8 cellular contexts compared by ENCODE assay signal in genomic region chr3:50572158-50572557, GRCh38. TPM values are rescaled to one million over a fixed set of nuclear protein-coding genes. Genes with fewer than 3 reads are reported as not detected.
A peak's percentile ranks its signal among the peaks of the same experiment; 100 is the strongest.
DNase-seq lines count a peak whose midpoint lies in the region; ATAC-seq and TF ChIP-seq lines count a peak whose summit lies in the region.

No MANE protein-coding gene starts in this region.

- no peak for DNase-seq in AG09309 (ENCODE audit: low read depth)
- peak; percentile 73 for DNase-seq in GM19238 (ENCODE audit: insufficient read length, low spot score)
- DNase-seq in NCI-H69 (lab: John Stamatoyannopoulos, UW): peak; percentile 54
- DNase-seq in activated CD8-positive, alpha-beta memory T cell treated with anti-CD3 and anti-CD28 coated beads for 1 hour (ENCODE audit: extremely low read depth in 1 of 2, low read depth in 1 of 2): peak; percentile 45 to 64
- peak; percentile 62 to 69 (median 65) for DNase-seq in effector memory CD4-positive, alpha-beta T cell
- DNase-seq in mesendoderm: peak; percentile 72
- peak; percentile 54 to 66 for DNase-seq in stimulated activated CD8-positive, alpha-beta memory T cell treated with anti-CD3 and anti-CD28 coated beads, Interleukin-15, amount 100 ng/mL, for 4 hours (ENCODE audit: low read depth in 2 of 2)

- H3K79me2 ChIP-seq in mesendoderm (ENCODE audit: control insufficient read depth, insufficient read depth, low read length): no peaks in the 10 kb centered on the region

- no peak overlapping the region for H3K4me2 ChIP-seq in mesendoderm (ENCODE audit: low read length)

- H2AK5ac ChIP-seq in mesendoderm (ENCODE audit: low read length): no peak overlapping the region

- ATAC-seq in GM21737 (IDR thresholded peaks at IDR 0.05; ENCODE audit: unreplicated experiment): no peak

- H4K8ac ChIP-seq in mesendoderm (ENCODE audit: low read depth, low read length): no peak overlapping the region

- H3K4ac ChIP-seq in mesendoderm (ENCODE audit: low read depth, low read length): no peak overlapping the region

- no CpG with 5 or more reads among the region's 1 CpG for WGBS in mesendoderm (ENCODE audit: extremely low coverage, insufficient coverage, low lambda C conversion rate)

- peaks cover 72% of the 10 kb centered on the region for H3K4me1 ChIP-seq in effector memory CD4-positive, alpha-beta T cell (ENCODE audit: control insufficient read depth, insufficient read depth, low read length, poor library complexity, severe bottlenecking)
- H3K4me1 ChIP-seq in mesendoderm (ENCODE audit: control insufficient read depth, low read depth, low read length): peaks cover 2% of the 10 kb centered on the region

- no peak overlapping the region for H2BK15ac ChIP-seq in mesendoderm (replicated peaks; ENCODE audit: low read depth)

- no peak overlapping the region for H3K4me3 ChIP-seq in AG09309 (ENCODE audit: control insufficient read depth, low read depth, low read length)
- H3K4me3 ChIP-seq in effector memory CD4-positive, alpha-beta T cell (ENCODE audit: insufficient read depth, low read depth, low read length, poor library complexity, severe bottlenecking): peak overlapping the region; percentile 6
- H3K4me3 ChIP-seq in mesendoderm (ENCODE audit: low read length): no peak overlapping the region

- no peaks in the 10 kb centered on the region for H3K79me1 ChIP-seq in mesendoderm (ENCODE audit: low read length)

- no peak overlapping the region for H3K23ac ChIP-seq in mesendoderm (ENCODE audit: low read length)

- H3K9me3 ChIP-seq in effector memory CD4-positive, alpha-beta T cell (ENCODE audit: control insufficient read depth, low read length): no peaks in the 10 kb centered on the region

- H2BK5ac ChIP-seq in mesendoderm (ENCODE audit: low read length): no peak overlapping the region

- H3K36me3 ChIP-seq in effector memory CD4-positive, alpha-beta T cell (ENCODE audit: control insufficient read depth, insufficient read depth, low read length): no peaks in the 10 kb centered on the region
- no peaks in the 10 kb centered on the region for H3K36me3 ChIP-seq in mesendoderm (ENCODE audit: control insufficient read depth, insufficient read depth, low read length)

- no peak overlapping the region for H3K18ac ChIP-seq in mesendoderm (ENCODE audit: low read length)

- TF ChIP-seq CTCF in AG09309 (IDR thresholded peaks at IDR 0.05; ENCODE audit: control insufficient read depth, insufficient read depth, low read depth, low read length, missing control alignments): peak; percentile 93

- H3K56ac ChIP-seq in mesendoderm (ENCODE audit: low read length): no peak overlapping the region

- H3K9ac ChIP-seq in mesendoderm (ENCODE audit: low read length): no peak overlapping the region

- H3K27me3 ChIP-seq in effector memory CD4-positive, alpha-beta T cell (replicated peaks; ENCODE audit: control insufficient read depth, insufficient read depth, low read length, poor library complexity, severe bottlenecking): no peaks in the 10 kb centered on the region
- no peaks in the 10 kb centered on the region for H3K27me3 ChIP-seq in mesendoderm (ENCODE audit: insufficient read depth, low read length, poor library complexity)

- H3K27ac ChIP-seq in effector memory CD4-positive, alpha-beta T cell (ENCODE audit: insufficient read depth, low read length, poor library complexity, severe bottlenecking): peak overlapping the region; percentile 63
- H3K27ac ChIP-seq in mesendoderm (ENCODE audit: low read depth, low read length): no peak overlapping the region

- H4K5ac ChIP-seq in mesendoderm (ENCODE audit: low read length): no peak overlapping the region

- no peak overlapping the region for H2BK120ac ChIP-seq in mesendoderm (ENCODE audit: low read depth, low read length)

RNA-seq across cellular contexts. Expression of gene HEMK1, which starts 2.8 kb away (rescaled TPM):
- polyA plus RNA-seq in mesendoderm (2013, experiment 1 of 2): 5.3 TPM
- 5.4 TPM for polyA plus RNA-seq in mesendoderm (2013, experiment 2 of 2)

RNA-seq across cellular contexts. Expression of gene C3orf18, which starts 4.6 kb away (rescaled TPM):
- polyA plus RNA-seq in mesendoderm (2013, experiment 1 of 2): 1.9 TPM
- polyA plus RNA-seq in mesendoderm (2013, experiment 2 of 2): 1.9 TPM

RNA-seq across cellular contexts. Expression of gene CISH, which starts 39.4 kb away (rescaled TPM):
- polyA plus RNA-seq in mesendoderm (2013, experiment 1 of 2): 2.4 TPM
- 2.3 TPM for polyA plus RNA-seq in mesendoderm (2013, experiment 2 of 2)

RNA-seq across cellular contexts. Expression of gene MAPKAPK3, which starts 44.8 kb away (rescaled TPM):
- polyA plus RNA-seq in mesendoderm (2013, experiment 1 of 2): 35.2 TPM
- polyA plus RNA-seq in mesendoderm (2013, experiment 2 of 2): 36.3 TPM
